29 cellular contexts compared by ENCODE assay signal in genomic region chr16:64629622-64630021, GRCh38.
DNase-seq lines count a peak whose midpoint lies in the region; ATAC-seq, FAIRE-seq and TF ChIP-seq lines count a peak whose summit lies in the region.
"Had no signal": no experiment of that assay in that cellular context is flagged by ENCODE, and none has a peak within 500 bp of the region (broad histone marks: within the 10 kb centered on the region; RNA-seq: fewer than 3 reads in every experiment).

No MANE protein-coding gene starts in this region.

- no peak overlapping the region for H3K4me3 ChIP-seq in choroid plexus epithelial cell (ENCODE audit: low read depth, low read length)
- H3K4me3 ChIP-seq: A549, BLaER1, testis, uterus had no signal

- H3K9me3 Mint-ChIP-seq in activated CD4-positive, alpha-beta T cell treated with anti-CD3 and anti-CD28 coated beads for 36 hours (ENCODE audit: low read depth), result peaks cover 9% of the 10 kb centered on the region
- H3K9me3 Mint-ChIP-seq in activated CD4-positive, alpha-beta T cell treated with anti-CD3 and anti-CD28 coated beads, Interleukin-2, amount 10 ng/mL, durations not matched to agents 7 days and 5 days, result peaks cover 5% of the 10 kb centered on the region
- H3K9me3 Mint-ChIP-seq: activated naive CD4-positive, alpha-beta T cell treated with anti-CD3 and anti-CD28 coated beads, Interleukin-2, amount 50 U/mL, for 24 hours had no signal

- H3K27me3 Mint-ChIP-seq in activated CD4-positive, alpha-beta T cell treated with anti-CD3 and anti-CD28 coated beads for 36 hours, result no peaks in the 10 kb centered on the region
- no peaks in the 10 kb centered on the region for H3K27me3 Mint-ChIP-seq in activated CD4-positive, alpha-beta T cell treated with anti-CD3 and anti-CD28 coated beads, Interleukin-2, amount 10 ng/mL, durations not matched to agents 7 days and 5 days
- H3K27me3 Mint-ChIP-seq: activated naive CD4-positive, alpha-beta T cell treated with anti-CD3 and anti-CD28 coated beads, Interleukin-2, amount 50 U/mL, for 24 hours had no signal

- intact Hi-C loops in activated CD4-positive, alpha-beta T cell treated with anti-CD3 and anti-CD28 coated beads for 36 hours (cut with DNase I, micrococcal nuclease), result no loop called here

- TF ChIP-seq CTCF in choroid plexus epithelial cell (conservative IDR thresholded peaks at IDR 0.05; ENCODE audit: low read depth, low read length) (no peak), GM10248 (IDR thresholded peaks at IDR 0.05; ENCODE audit: control extremely low read depth, extremely low read depth, low read depth, missing control alignments) (no peak), D721Med (IDR thresholded peaks at IDR 0.05; ENCODE audit: insufficient read depth, missing control alignments) (no peak)

- H3K36me3 Mint-ChIP-seq in activated CD4-positive, alpha-beta T cell treated with anti-CD3 and anti-CD28 coated beads for 36 hours (ENCODE audit: low read depth), result no peaks in the 10 kb centered on the region
- H3K36me3 Mint-ChIP-seq in activated CD4-positive, alpha-beta T cell treated with anti-CD3 and anti-CD28 coated beads, Interleukin-2, amount 10 ng/mL, durations not matched to agents 7 days and 5 days (ENCODE audit: low read depth), result no peaks in the 10 kb centered on the region
- H3K36me3 Mint-ChIP-seq: activated naive CD4-positive, alpha-beta T cell treated with anti-CD3 and anti-CD28 coated beads, Interleukin-2, amount 50 U/mL, for 24 hours; natural killer cell had no signal

- no peak overlapping the region for H3K4me3 Mint-ChIP-seq in activated CD4-positive, alpha-beta T cell treated with anti-CD3 and anti-CD28 coated beads for 36 hours
- H3K4me3 Mint-ChIP-seq in activated CD4-positive, alpha-beta T cell treated with anti-CD3 and anti-CD28 coated beads, Interleukin-2, amount 10 ng/mL, durations not matched to agents 7 days and 5 days, result no peak overlapping the region
- H3K4me3 Mint-ChIP-seq: activated naive CD4-positive, alpha-beta T cell treated with anti-CD3 and anti-CD28 coated beads, Interleukin-2, amount 50 U/mL, for 24 hours; natural killer cell; T-helper 2 cell treated with Interferon-gamma antibody and Interleukin-4, amounts not matched to agents 5 μg/mL and 100 μg/mL, for 36 hours had no signal

- FAIRE-seq in D721Med (lab: Jason Lieb, UNC), result no peak
- FAIRE-seq: A549, GM19239, islet of Langerhans, small intestine had no signal

- CTCF ChIA-PET in activated CD4-positive, alpha-beta T cell treated with anti-CD3 and anti-CD28 coated beads for 36 hours (lab: Charles Lee), result no interaction called here
- CTCF ChIA-PET in activated CD4-positive, alpha-beta T cell treated with anti-CD3 and anti-CD28 coated beads, Interleukin-2, amount 10 ng/mL, durations not matched to agents 7 days and 5 days (lab: Charles Lee), result no interaction called here
- CTCF ChIA-PET in GM10248 (lab: Yijun Ruan, JAX), result no interaction called here

- H3K27ac Mint-ChIP-seq in activated CD4-positive, alpha-beta T cell treated with anti-CD3 and anti-CD28 coated beads for 36 hours, result no peak overlapping the region
- H3K27ac Mint-ChIP-seq in activated CD4-positive, alpha-beta T cell treated with anti-CD3 and anti-CD28 coated beads, Interleukin-2, amount 10 ng/mL, durations not matched to agents 7 days and 5 days, result no peak overlapping the region
- H3K27ac Mint-ChIP-seq: activated naive CD4-positive, alpha-beta T cell treated with anti-CD3 and anti-CD28 coated beads, Interleukin-2, amount 50 U/mL, for 24 hours; natural killer cell; T-helper 2 cell treated with Interferon-gamma antibody and Interleukin-4, amounts not matched to agents 5 μg/mL and 100 μg/mL, for 36 hours had no signal

- POLR2A ChIA-PET in activated CD4-positive, alpha-beta T cell treated with anti-CD3 and anti-CD28 coated beads for 36 hours (lab: Charles Lee), result no interaction called here
- POLR2A ChIA-PET in activated CD4-positive, alpha-beta T cell treated with anti-CD3 and anti-CD28 coated beads, Interleukin-2, amount 10 ng/mL, durations not matched to agents 7 days and 5 days (lab: Charles Lee), result no interaction called here
- POLR2A ChIA-PET in GM10248 (lab: Yijun Ruan, JAX), result no interaction called here

- peak; percentile 53 for ATAC-seq in activated CD4-positive, alpha-beta T cell treated with anti-CD3 and anti-CD28 coated beads for 36 hours
- no peak for ATAC-seq in HG03521 (IDR thresholded peaks at IDR 0.05; ENCODE audit: unreplicated experiment)
- ATAC-seq: A549, left ventricle myocardium superior, natural killer cell had no signal

- DNase-seq in activated CD4-positive, alpha-beta T cell treated with anti-CD3 and anti-CD28 coated beads for 36 hours, result no peak
- DNase-seq in activated CD4-positive, alpha-beta T cell treated with anti-CD3 and anti-CD28 coated beads, Interleukin-2, amount 10 ng/mL, durations not matched to agents 7 days and 5 days, result no peak
- DNase-seq in NCI-H446 treated with DMSO at 0.1 percent for 48 hours (lab: John Stamatoyannopoulos, UW), result peak; percentile 44
- peak; percentile 8 for DNase-seq in choroid plexus epithelial cell (ENCODE audit: low read depth)
- peak; percentile 47 for DNase-seq in stromal cell of bone marrow (ENCODE audit: low read depth)
- DNase-seq in GM10248 (ENCODE audit: extremely low spot score), result no peak
- DNase-seq in D721Med (ENCODE audit: insufficient read length, low spot score), result no peak
- DNase-seq: cerebellar nuclear complex, DND-41, foreskin fibroblast, hypothalamus, left ventricle myocardium superior, midbrain, MM.1S, natural killer cell, NCI-H1417 treated with DMSO at 0.1 percent for 48 hours, NCI-H2107, NCI-H526 treated with DMSO at 0.1 percent for 48 hours, RPMI8226, small intestine, testis, uterus had no signal

- H3K4me1 Mint-ChIP-seq in activated CD4-positive, alpha-beta T cell treated with anti-CD3 and anti-CD28 coated beads for 36 hours, result no peaks in the 10 kb centered on the region
- no peaks in the 10 kb centered on the region for H3K4me1 Mint-ChIP-seq in activated CD4-positive, alpha-beta T cell treated with anti-CD3 and anti-CD28 coated beads, Interleukin-2, amount 10 ng/mL, durations not matched to agents 7 days and 5 days
- H3K4me1 Mint-ChIP-seq: activated naive CD4-positive, alpha-beta T cell treated with anti-CD3 and anti-CD28 coated beads, Interleukin-2, amount 50 U/mL, for 24 hours; natural killer cell had no signal

Comparison
In these comparisons a context has a peak if more than half of its experiments do, and no peak if none do; other contexts are left out.
1. DNase-seq: peak in NCI-H446 treated with DMSO at 0.1 percent for 48 hours (single experiment), choroid plexus epithelial cell (single experiment) and stromal cell of bone marrow (single experiment); none in activated CD4-positive, alpha-beta T cell treated with anti-CD3 and anti-CD28 coated beads for 36 hours (single experiment), activated CD4-positive, alpha-beta T cell treated with anti-CD3 and anti-CD28 coated beads, Interleukin-2, amount 10 ng/mL, durations not matched to agents 7 days and 5 days (single experiment), GM10248 (single experiment) and D721Med (single experiment).